In the genomic region with DNA sequence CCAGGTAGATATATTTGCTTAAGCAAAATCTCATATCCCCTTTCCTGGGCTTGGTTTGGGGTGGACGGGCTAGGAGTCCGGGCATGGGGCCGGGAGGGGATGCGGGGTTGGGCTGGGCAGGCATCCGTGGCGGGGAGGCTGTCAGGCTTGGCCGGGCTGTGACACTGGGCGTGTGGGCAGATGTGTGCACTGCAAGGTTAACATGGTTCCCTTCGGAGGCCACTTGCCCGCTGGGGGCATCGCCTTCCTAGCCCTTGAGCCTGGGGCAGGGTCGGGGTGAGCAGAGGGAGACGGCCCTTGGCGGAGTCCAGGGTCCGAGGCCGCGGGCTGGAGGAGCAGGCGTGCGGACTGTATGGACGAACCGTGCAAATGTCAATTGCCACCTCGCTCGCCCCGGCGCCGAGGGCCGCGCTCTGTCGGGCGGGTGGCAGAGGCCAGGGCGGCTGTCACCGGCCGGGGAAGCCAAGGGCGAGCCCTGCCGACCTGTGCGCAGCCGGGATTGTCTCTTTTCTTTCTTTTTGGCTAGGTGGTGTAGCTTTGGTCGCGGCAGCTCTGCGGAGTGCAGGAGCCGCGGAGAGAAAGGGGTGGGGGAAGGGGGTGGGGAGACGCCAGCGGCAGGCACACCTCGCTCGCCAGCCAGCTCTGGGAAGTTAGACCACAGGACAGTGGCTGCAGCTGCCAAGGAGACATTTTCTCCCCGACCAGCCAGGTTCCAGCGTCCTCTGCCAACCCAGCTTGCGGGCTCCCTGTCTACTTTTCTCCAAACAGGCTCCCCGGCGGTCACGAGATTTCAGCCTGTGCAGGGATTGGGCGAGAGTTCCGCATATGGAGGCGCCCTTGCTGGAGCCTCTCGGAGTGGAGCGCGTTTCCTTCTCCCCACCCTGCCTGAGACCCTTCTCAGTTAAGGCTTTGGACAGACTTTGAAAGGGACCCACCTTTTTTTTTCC, we compare ENCODE assay signal across 8 cellular contexts. TPM values are rescaled to one million over a fixed set of nuclear protein-coding genes. Genes with fewer than 3 reads are reported as not detected.
DNase-seq lines count a peak whose midpoint lies in the region; ATAC-seq and TF ChIP-seq lines count a peak whose summit lies in the region.

No MANE protein-coding gene starts in this region.

- H3K27me3 Mint-ChIP-seq in chondrocyte (ENCODE audit: low read depth): no peaks in the 10 kb centered on the region

- peaks cover 5% of the 10 kb centered on the region for H3K36me3 Mint-ChIP-seq in chondrocyte (ENCODE audit: low read depth)

- peak overlapping the region; percentile 97 for H3K27ac Mint-ChIP-seq in chondrocyte (ENCODE audit: unreplicated experiment)

- no peak for TF ChIP-seq CTCF in chondrocyte (IDR thresholded peaks at IDR 0.05)

- H3K4me3 Mint-ChIP-seq in chondrocyte (ENCODE audit: unreplicated experiment): peak overlapping the region; percentile 91

- H3K9me3 Mint-ChIP-seq in chondrocyte (ENCODE audit: low read depth): no peaks in the 10 kb centered on the region

- ATAC-seq in GM18868 (IDR thresholded peaks at IDR 0.05; ENCODE audit: unreplicated experiment) (peak; percentile 37), HG03108 (IDR thresholded peaks at IDR 0.05; ENCODE audit: unreplicated experiment) (peak; percentile 32)

- DNase-seq in AG08395 (ENCODE audit: low spot score) (peak; percentile 73), NCI-H345 treated with DMSO at 0.1 percent for 48 hours (lab: John Stamatoyannopoulos, UW; ENCODE audit: unreplicated experiment) (peak; percentile 59), chondrocyte (ENCODE audit: low spot score) (peak; percentile 95), kidney tubule cell (ENCODE audit: low spot score) (peak; percentile 65)
- DNase-seq in activated CD4-positive, alpha-beta T cell treated with anti-CD3 and anti-CD28 coated beads for 1 hour: peak; percentile 38
- peak; percentile 9 to 39 for DNase-seq in stimulated activated CD4-positive, alpha-beta T cell treated with anti-CD3 and anti-CD28 coated beads, Interleukin-1b, Interleukin-23, amount 100 ng/mL, for 1 hour (ENCODE audit: low read depth in 2 of 2)

- H3K4me1 Mint-ChIP-seq in chondrocyte (ENCODE audit: low read depth): peaks cover 30% of the 10 kb centered on the region

RNA-seq across cellular contexts. Expression of a gene that starts 1.3 kb away (rescaled TPM):
- 36.5 to 48.2 TPM (median 39.9 TPM) in 3 replicates for total RNA-seq in chondrocyte

Comparison
In these comparisons a context has a peak if more than half of its experiments do, and no peak if none do; other contexts are left out.
1. Peak in every context shown above with its lines: DNase-seq and ATAC-seq.
2. DNase-seq: peak in every context shown above with its lines; median percentile 95 in chondrocyte; 73 in AG08395; 65 in kidney tubule cell; 59 in NCI-H345 treated with DMSO at 0.1 percent for 48 hours; 38 in activated CD4-positive, alpha-beta T cell treated with anti-CD3 and anti-CD28 coated beads for 1 hour; 24 in stimulated activated CD4-positive, alpha-beta T cell treated with anti-CD3 and anti-CD28 coated beads, Interleukin-1b, Interleukin-23, amount 100 ng/mL, for 1 hour.